ENCODE assay signal across 9 cellular contexts in the genomic region with DNA sequence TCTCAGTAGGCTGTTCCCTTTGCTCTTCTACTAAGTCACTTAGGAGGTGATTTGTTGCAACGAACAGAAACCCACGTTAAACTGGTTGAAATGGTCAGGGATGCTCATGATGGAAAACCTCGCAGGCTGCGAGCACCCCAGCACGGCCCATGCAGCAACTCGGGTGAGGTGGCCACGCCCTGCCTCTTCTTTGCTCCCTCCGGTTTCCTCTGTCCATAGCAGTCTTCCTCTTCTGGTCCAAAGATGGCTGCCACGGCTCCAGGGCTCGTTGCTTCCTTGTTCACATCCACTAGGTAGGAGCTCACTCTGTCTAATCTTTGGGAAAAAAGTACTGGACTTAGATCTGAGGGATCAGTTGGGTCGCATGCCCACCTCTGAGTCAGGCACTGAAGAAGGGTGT.
"Had no signal": no experiment of that assay in that cellular context is flagged by ENCODE, and none has a peak within 500 bp of the region (broad histone marks: within the 10 kb centered on the region; RNA-seq: fewer than 3 reads in every experiment).

No MANE protein-coding gene starts in this region.

- H3K9ac ChIP-seq: KMS-11 had no signal

- H3K4me3 ChIP-seq: GM23338, HAP-1 had no signal

- H2AFZ ChIP-seq: GM23338 had no signal

- H3K9me3 ChIP-seq: HAP-1 had no signal

- H3K4me2 ChIP-seq: GM23338, KMS-11 had no signal

- H3K4me3 Mint-ChIP-seq: GM23338, HFFc6 had no signal

- FAIRE-seq: HTR-8/SVneo had no signal

- H3K9me3 Mint-ChIP-seq: GM23338 had no signal

- ATAC-seq: GM23338, HCT116 had no signal

- H3K36me3 ChIP-seq: HAP-1 had no signal

- H3K27ac ChIP-seq: KMS-11 had no signal

- H3K27ac Mint-ChIP-seq: GM23338, HFFc6 had no signal

- DNase-seq: H7, HFFc6, IMR-90, KBM-7 had no signal
